8 cellular contexts compared by ENCODE assay signal in genomic region chr15:38670142-38671002, GRCh38.
A peak's percentile ranks its signal among the peaks of the same experiment; 100 is the strongest.
DNase-seq lines count a peak whose midpoint lies in the region; ATAC-seq lines count a peak whose summit lies in the region.

No MANE protein-coding gene starts in this region.

- no peaks in the 10 kb centered on the region for H3K27me3 Mint-ChIP-seq in activated naive CD8-positive, alpha-beta T cell

- peak overlapping the region; percentile 76 for H3K4me3 Mint-ChIP-seq in activated naive CD8-positive, alpha-beta T cell

- H3K36me3 ChIP-seq in KOPT-K1 (ENCODE audit: insufficient read depth, low read length), result no peaks in the 10 kb centered on the region

- peak; percentile 49 for ATAC-seq in GM21515 (IDR thresholded peaks at IDR 0.05; ENCODE audit: unreplicated experiment)

- H3K27ac ChIP-seq in KOPT-K1 (ENCODE audit: low read depth, low read length, poor library complexity, severe bottlenecking), result peak overlapping the region; percentile 42

- DNase-seq in CD1c-positive myeloid dendritic cell (ENCODE audit: extremely low spot score) (peak; percentile 51), epidermal melanocyte (ENCODE audit: insufficient read length, low spot score) (no peak), LoVo (ENCODE audit: low spot score) (no peak), HPDE6-E6E7 (ENCODE audit: extremely low spot score) (no peak), NCI-H2196 treated with DMSO at 0.1 percent for 48 hours (lab: John Stamatoyannopoulos, UW; ENCODE audit: unreplicated experiment) (no peak)

- peaks cover 10% of the 10 kb centered on the region for H3K9me3 Mint-ChIP-seq in activated naive CD8-positive, alpha-beta T cell (ENCODE audit: low read depth)

- no peaks in the 10 kb centered on the region for H3K9me3 ChIP-seq in KOPT-K1 (ENCODE audit: insufficient read depth, low read length, poor library complexity, severe bottlenecking)

- peaks cover 2% of the 10 kb centered on the region for H3K36me3 Mint-ChIP-seq in activated naive CD8-positive, alpha-beta T cell

- H3K4me1 Mint-ChIP-seq in activated naive CD8-positive, alpha-beta T cell (ENCODE audit: low read depth), result peaks cover 92% of the 10 kb centered on the region

- peak overlapping the region; percentile 94 for H3K27ac Mint-ChIP-seq in activated naive CD8-positive, alpha-beta T cell
